In genomic region chr4:9406491-9406890, GRCh38 we compare ENCODE assay signal across 11 cellular contexts. TPM values are rescaled to one million over a fixed set of nuclear protein-coding genes. Genes with fewer than 3 reads are reported as not detected.
"Had no signal": no experiment of that assay in that cellular context is flagged by ENCODE, and none has a peak within 500 bp of the region (broad histone marks: within the 10 kb centered on the region; RNA-seq: fewer than 3 reads in every experiment).

No MANE protein-coding gene starts in this region.

RNA-seq across cellular contexts. Expression of gene DEFB131A, which starts 37.7 kb away (rescaled TPM):
- total RNA-seq: OCI-LY7, PC-3, PC-9, Peyer's patch, Right ventricle myocardium inferior, Right ventricle myocardium superior, RPMI7951, SJCRH30, SJSA1, SK-MEL-5 had no signal
- polyA plus RNA-seq: SK-N-SH had no signal

RNA-seq across cellular contexts. Expression of gene USP17L30, which starts 43.6 kb away (rescaled TPM):
- total RNA-seq: OCI-LY7, PC-3, PC-9, Peyer's patch, Right ventricle myocardium inferior, Right ventricle myocardium superior, RPMI7951, SJCRH30, SJSA1, SK-MEL-5 had no signal
- polyA plus RNA-seq: SK-N-SH had no signal

RNA-seq across cellular contexts. Expression of gene USP17L29, which starts 53.1 kb away (rescaled TPM):
- total RNA-seq: OCI-LY7, PC-3, PC-9, Peyer's patch, Right ventricle myocardium inferior, Right ventricle myocardium superior, RPMI7951, SJCRH30, SJSA1, SK-MEL-5 had no signal
- polyA plus RNA-seq: SK-N-SH had no signal

RNA-seq across cellular contexts. Expression of gene USP17L28, which starts 57.8 kb away (rescaled TPM):
- total RNA-seq: OCI-LY7, PC-3, PC-9, Peyer's patch, Right ventricle myocardium inferior, Right ventricle myocardium superior, RPMI7951, SJCRH30, SJSA1, SK-MEL-5 had no signal
- polyA plus RNA-seq: SK-N-SH had no signal
